Comparison of ENCODE assay signal across 8 cellular contexts in genomic region chr1:50959303-50959912, GRCh38. TPM values are rescaled to one million over a fixed set of nuclear protein-coding genes. Genes with fewer than 3 reads are reported as not detected.
DNase-seq lines count a peak whose midpoint lies in the region; ATAC-seq and TF ChIP-seq lines count a peak whose summit lies in the region.

No MANE protein-coding gene starts in this region.

- H3K4me3 ChIP-seq in GM08714 (ENCODE audit: low read length) (peak overlapping the region; percentile 91), HUES64 (ENCODE audit: low read length) (peak overlapping the region; percentile 98), WERI-Rb-1 (ENCODE audit: low read depth, low read length) (peak overlapping the region; percentile 98), fibroblast of mammary gland (ENCODE audit: control insufficient read depth, low read depth, low read length) (peak overlapping the region; percentile 96), neutrophil (ENCODE audit: low read depth in 1 of 2, low read length in 1 of 2) (peak overlapping the region; percentile 77)

- peak overlapping the region; percentile 81; the same call in 1 of the 2 replicates for H3K27ac ChIP-seq in HUES64 (ENCODE audit: low read depth, low read length)
- H3K27ac ChIP-seq in WERI-Rb-1 = peak overlapping the region; percentile 92
- H3K27ac ChIP-seq in neutrophil = peak overlapping the region; percentile 84

- no peak for ATAC-seq in HG03521 (IDR thresholded peaks at IDR 0.05; ENCODE audit: unreplicated experiment)

- H3K9me3 ChIP-seq in HUES64 (ENCODE audit: insufficient read depth, low read depth, low read length) (no peaks in the 10 kb centered on the region), WERI-Rb-1 (ENCODE audit: severe bottlenecking) (no peaks in the 10 kb centered on the region), neutrophil (no peaks in the 10 kb centered on the region)

- H3K4me1 ChIP-seq in HUES64 (ENCODE audit: insufficient read depth, low read length) (peaks cover 6% of the 10 kb centered on the region; the same call in 1 of the 2 replicates), neutrophil (ENCODE audit: control insufficient read depth in 1 of 2, insufficient read depth in 1 of 2, low read depth in 1 of 2, low read length in 1 of 2) (peaks cover 16 to 18% of the 10 kb centered on the region in 2 experiments)

- TF ChIP-seq CTCF in WERI-Rb-1 (IDR thresholded peaks at IDR 0.05; ENCODE audit: low read depth, low read length) = no peak
- TF ChIP-seq CTCF in fibroblast of mammary gland (conservative IDR thresholded peaks at IDR 0.05; ENCODE audit: control insufficient read depth, insufficient read depth, low read depth, low read length) = no peak
- no peak for TF ChIP-seq CTCF in neutrophil (IDR thresholded peaks at IDR 0.05)

- H3K27me3 ChIP-seq in HUES64 (ENCODE audit: insufficient read depth, low read length) (peaks cover 20% of the 10 kb centered on the region; the same call in 1 of the 2 replicates), WERI-Rb-1 (ENCODE audit: insufficient read depth, low read depth, severe bottlenecking) (no peaks in the 10 kb centered on the region), neutrophil (no peaks in the 10 kb centered on the region)

- H3K36me3 ChIP-seq in HUES64 (ENCODE audit: insufficient read depth, low read length) = no peaks in the 10 kb centered on the region; the same call in 1 of the 2 replicates
- H3K36me3 ChIP-seq in WERI-Rb-1 = peaks cover 34% of the 10 kb centered on the region
- no peaks in the 10 kb centered on the region for H3K36me3 ChIP-seq in neutrophil

- DNase-seq in AG08395 (ENCODE audit: low spot score) (peak; percentile 39), WERI-Rb-1 (peak; percentile 44), fibroblast of mammary gland (ENCODE audit: low read depth) (peak; percentile 46), posterior vena cava (ENCODE audit: low spot score) (no peak)

- intact Hi-C loops in posterior vena cava (cut with DNase I) = no loop called here

- peak overlapping the region; percentile 83 for H3K9ac ChIP-seq in HUES64 (ENCODE audit: low read depth, low read length)

- WGBS in HUES64 = 1% methylated on average over 38 of the region's 38 CpGs

RNA-seq across cellular contexts. Expression of gene FAF1, which starts 0.7 kb away (rescaled TPM):
- 57.9 TPM for polyA plus RNA-seq in HUES64 (2013, experiment 1 of 2)
- 62.6 TPM for polyA plus RNA-seq in HUES64 (2013, experiment 2 of 2)
- total RNA-seq in posterior vena cava = 10 to 100 TPM; 55.3 to 64.2 TPM

RNA-seq across cellular contexts. Expression of gene CDKN2C, which starts 10.6 kb away (rescaled TPM):
- not detected for polyA plus RNA-seq in HUES64 (2013, experiment 1 of 2)
- polyA plus RNA-seq in HUES64 (2013, experiment 2 of 2) = 0.32 TPM
- total RNA-seq in posterior vena cava = 10 to 100 TPM; 11.2 to 20.5 TPM
